11 cellular contexts compared by ENCODE assay signal in genomic region chr2:33366473-33366872, GRCh38.
DNase-seq lines count a peak whose midpoint lies in the region; ATAC-seq and TF ChIP-seq lines count a peak whose summit lies in the region.
"Had no signal": no experiment of that assay in that cellular context is flagged by ENCODE, and none has a peak within 500 bp of the region (broad histone marks: within the 10 kb centered on the region; RNA-seq: fewer than 3 reads in every experiment).

No MANE protein-coding gene starts in this region.

- DNase-seq in SIG-M5 treated with dmso at 0.1 percent for 504 hours (lab: John Stamatoyannopoulos, UW; ENCODE audit: unreplicated experiment) (peak; percentile 20), SIG-M5 (lab: John Stamatoyannopoulos, UW) (no peak), esophagus squamous epithelium (lab: John Stamatoyannopoulos, UW) (no peak), midbrain (lab: John Stamatoyannopoulos, UW) (peak; percentile 54), aorta (peak; percentile 80 to 81), amniotic stem cell (lab: John Stamatoyannopoulos, UW) (no peak)
- no peak for DNase-seq in activated CD4-positive, alpha-beta T cell treated with anti-CD3 and anti-CD28 coated beads, Interleukin-2, amount 50 U/mL, for 48 hours
- DNase-seq: activated T-cell treated with anti-CD3 and anti-CD28 coated beads, Interleukin-2, amount 50 U/mL, for 24 hours; NK-92 treated with Interleukin-12 subunit alpha and Interleukin-12 subunit beta, amount 100 ng/mL, for 24 hours; T-helper 9 cell had no signal

- TF ChIP-seq CTCF in esophagus squamous epithelium (IDR thresholded peaks at IDR 0.05), result no peak

- intact Hi-C loops in esophagus squamous epithelium (cut with DNase I) (no loop called here), aorta (cut with DNase I) (loop anchor here in 1 of 2 donors (5.0 to 10.0 kb wide), 3 partner anchors 74 to 329 kb away; no protein-coding TSS in a partner anchor)

- H3K27me3 ChIP-seq in esophagus squamous epithelium (no peaks in the 10 kb centered on the region), aorta (ENCODE audit: control insufficient read depth in 1 of 2, insufficient read depth in 2 of 2, low read length in 1 of 2) (no peaks in the 10 kb centered on the region)

- H3K27ac ChIP-seq in esophagus squamous epithelium (peak overlapping the region in 3 of 4 donors; percentile 45 to 54 (median 47)), aorta (ENCODE audit: low read depth in 1 of 2, low read length in 2 of 2) (peak overlapping the region; percentile 49 to 90)

- ATAC-seq in aorta (ENCODE audit: low FRiP score) (peak; percentile 89), HG03039 (IDR thresholded peaks at IDR 0.05; ENCODE audit: unreplicated experiment) (no peak)

- TF ChIP-seq POLR2A in esophagus squamous epithelium (IDR thresholded peaks at IDR 0.05), result no peak

- 46 to 54% methylated on average over 5 of the region's 5 CpGs for WGBS in esophagus squamous epithelium, 2 donors
- 5 to 6% methylated on average over 5 of the region's 5 CpGs for WGBS in aorta, 2 donors

- no peaks in the 10 kb centered on the region for H3K9me3 ChIP-seq in esophagus squamous epithelium
- H3K9me3 ChIP-seq in aorta (ENCODE audit: control insufficient read depth, low read length), result no peaks in the 10 kb centered on the region

- H3K4me1 ChIP-seq in esophagus squamous epithelium (peaks cover 0 to 3% (median 0%) of the 10 kb centered on the region in 3 donors), aorta (ENCODE audit: control insufficient read depth in 1 of 2, insufficient read depth in 2 of 2, low read length in 2 of 2) (peaks cover 0 to 1% of the 10 kb centered on the region in 2 donors)

- H3K36me3 ChIP-seq in esophagus squamous epithelium (no peaks in the 10 kb centered on the region), aorta (ENCODE audit: control insufficient read depth in 1 of 2, insufficient read depth in 2 of 2, low read length in 1 of 2) (peaks cover 3 to 4% of the 10 kb centered on the region in 2 donors)

- H3K4me3 ChIP-seq in esophagus squamous epithelium, result no peak overlapping the region
- H3K4me3 ChIP-seq in aorta (ENCODE audit: low read length in 2 of 2), result no peak overlapping the region

Comparison
In these comparisons a context has a peak if more than half of its experiments do, and no peak if none do; other contexts are left out.
1. DNase-seq: peak in SIG-M5 treated with dmso at 0.1 percent for 504 hours (single experiment), midbrain (single experiment) and aorta (2 of 2); none in SIG-M5 (single experiment), esophagus squamous epithelium (single experiment), activated CD4-positive, alpha-beta T cell treated with anti-CD3 and anti-CD28 coated beads, Interleukin-2, amount 50 U/mL, for 48 hours (0 of 2) and amniotic stem cell (single experiment).